Comparison of ENCODE assay signal across 19 cellular contexts in the genomic region with DNA sequence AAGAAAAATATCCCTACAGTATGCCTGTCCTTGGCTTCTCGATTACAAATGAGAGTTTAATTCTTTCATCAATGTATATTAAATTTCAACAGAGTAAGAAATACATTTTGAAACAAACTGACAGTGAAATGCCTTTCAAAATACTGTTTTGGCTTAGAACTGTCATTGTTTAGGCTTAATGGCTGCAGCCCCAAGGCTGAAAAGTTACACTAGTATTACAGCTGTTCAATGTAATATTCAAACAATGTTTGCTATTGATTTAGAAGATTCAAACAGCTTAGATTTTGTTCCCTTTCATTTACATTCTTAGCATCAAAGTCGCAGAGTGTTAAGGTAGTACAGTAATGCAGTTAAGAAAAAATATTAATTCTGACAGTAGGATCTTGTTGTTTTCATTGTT.
"Had no signal": no experiment of that assay in that cellular context is flagged by ENCODE, and none has a peak within 500 bp of the region (broad histone marks: within the 10 kb centered on the region; RNA-seq: fewer than 3 reads in every experiment).

No MANE protein-coding gene starts in this region.

- H3K27me3 ChIP-seq: foreskin keratinocyte, spleen, tibial artery, upper lobe of left lung, uterus had no signal

- H3K4me3 Mint-ChIP-seq: dendritic cell treated with granulocyte-macrophage colony-stimulating factor and Interleukin-4, amounts not matched to agents 40 ng/mL and 50 ng/mL, for 4 days; mesothelial cell of epicardium; natural killer cell treated with Interleukin-12 subunit alpha and Interleukin-12 subunit beta and Interleukin-15 and Interleukin-18, amount 100 ng/mL, for 72 hours; stimulated activated memory B cell treated with anti-CD40 and anti-IgM and Interleukin-4, amounts not matched to agents 10 μg/mL and 1 μg/mL and 100 μg/mL, for 72 hours; stimulated activated naive CD8-positive, alpha-beta T cell treated with anti-CD3 and anti-CD28 coated beads, Interleukin-15, Interleukin-2, amounts not matched to agents 100 ng/mL and 50 ng/mL, for 24 hours had no signal

- H3K27me3 Mint-ChIP-seq: dendritic cell treated with granulocyte-macrophage colony-stimulating factor and Interleukin-4, amounts not matched to agents 40 ng/mL and 50 ng/mL, for 4 days; natural killer cell treated with Interleukin-12 subunit alpha and Interleukin-12 subunit beta and Interleukin-15 and Interleukin-18, amount 100 ng/mL, for 72 hours; stimulated activated memory B cell treated with anti-CD40 and anti-IgM and Interleukin-4, amounts not matched to agents 10 μg/mL and 1 μg/mL and 100 μg/mL, for 72 hours; stimulated activated naive CD8-positive, alpha-beta T cell treated with anti-CD3 and anti-CD28 coated beads, Interleukin-15, Interleukin-2, amounts not matched to agents 100 ng/mL and 50 ng/mL, for 24 hours had no signal

- ATAC-seq: foreskin keratinocyte; natural killer cell treated with Interleukin-12 subunit alpha and Interleukin-12 subunit beta and Interleukin-15 and Interleukin-18, amount 100 ng/mL, for 72 hours; stimulated activated memory B cell treated with anti-CD40 and anti-IgM and Interleukin-4, amounts not matched to agents 10 μg/mL and 1 μg/mL and 100 μg/mL, for 72 hours had no signal

- H3K27ac ChIP-seq: foreskin keratinocyte, spleen, tibial artery, upper lobe of left lung, uterus had no signal

- H3K9me3 ChIP-seq: spleen, tibial artery, upper lobe of left lung, uterus had no signal

- H3K4me1 ChIP-seq: foreskin keratinocyte, spleen, tibial artery, upper lobe of left lung, uterus had no signal

- DNase-seq: erythroblast; foreskin keratinocyte; head of caudate nucleus; hippocampal formation; mammary epithelial cell; nucleus accumbens; posterior cingulate gyrus; spleen; stimulated activated CD4-positive, alpha-beta T cell treated with anti-CD3 and anti-CD28 coated beads, Interleukin-15, amount 100 ng/mL, for 24 hours; stimulated activated CD4-positive, alpha-beta T cell treated with anti-CD3 and anti-CD28 coated beads, Interleukin-1b, Interleukin-23, amount 100 ng/mL, for 48 hours; stimulated activated CD4-positive, alpha-beta T cell treated with anti-CD3 and anti-CD28 coated beads, Interleukin-4, amount 100 ng/mL, for 24 hours; tibial artery; upper lobe of left lung; uterus had no signal

- H3K9me3 Mint-ChIP-seq: dendritic cell treated with granulocyte-macrophage colony-stimulating factor and Interleukin-4, amounts not matched to agents 40 ng/mL and 50 ng/mL, for 4 days; stimulated activated memory B cell treated with anti-CD40 and anti-IgM and Interleukin-4, amounts not matched to agents 10 μg/mL and 1 μg/mL and 100 μg/mL, for 72 hours had no signal

- H3K36me3 Mint-ChIP-seq: mesothelial cell of epicardium; stimulated activated memory B cell treated with anti-CD40 and anti-IgM and Interleukin-4, amounts not matched to agents 10 μg/mL and 1 μg/mL and 100 μg/mL, for 72 hours had no signal

- H3K36me3 ChIP-seq: spleen, tibial artery, upper lobe of left lung, uterus had no signal

- H3K4me1 Mint-ChIP-seq: stimulated activated memory B cell treated with anti-CD40 and anti-IgM and Interleukin-4, amounts not matched to agents 10 μg/mL and 1 μg/mL and 100 μg/mL, for 72 hours had no signal

- H3K27ac Mint-ChIP-seq: dendritic cell treated with granulocyte-macrophage colony-stimulating factor and Interleukin-4, amounts not matched to agents 40 ng/mL and 50 ng/mL, for 4 days; natural killer cell treated with Interleukin-12 subunit alpha and Interleukin-12 subunit beta and Interleukin-15 and Interleukin-18, amount 100 ng/mL, for 72 hours; stimulated activated memory B cell treated with anti-CD40 and anti-IgM and Interleukin-4, amounts not matched to agents 10 μg/mL and 1 μg/mL and 100 μg/mL, for 72 hours; stimulated activated naive CD8-positive, alpha-beta T cell treated with anti-CD3 and anti-CD28 coated beads, Interleukin-15, Interleukin-2, amounts not matched to agents 100 ng/mL and 50 ng/mL, for 24 hours had no signal

- H3K4me3 ChIP-seq: spleen, tibial artery, upper lobe of left lung, uterus had no signal
